In genomic region chr4:68109891-68110290, GRCh38 we compare ENCODE assay signal across 3 cellular contexts. TPM values are rescaled to one million over a fixed set of nuclear protein-coding genes. Genes with fewer than 3 reads are reported as not detected.
"Had no signal": no experiment of that assay in that cellular context is flagged by ENCODE, and none has a peak within 500 bp of the region (broad histone marks: within the 10 kb centered on the region; RNA-seq: fewer than 3 reads in every experiment).

No MANE protein-coding gene starts in this region.

- ATAC-seq: GM12878 had no signal

- H3K4me3 ChIP-seq: GM12878 had no signal

- DNase-seq: GDM1, GF-D8 had no signal

RNA-seq across cellular contexts. Expression of gene TMPRSS11F, which starts 19.8 kb away (rescaled TPM):
- total RNA-seq: GM12878 had no signal
- polyA plus RNA-seq: GM12878 had no signal
